ENCODE assay signal across 1 cellular context in genomic region chr7:51265066-51265907, GRCh38.
TF ChIP-seq lines count a peak whose summit lies in the region.

No MANE protein-coding gene starts in this region.

TF ChIP-seq in HepG2, 621 proteins besides CTCF, POLR2A, EP300 and RAD21 (continued from another document and continues in another):
- TF ChIP-seq ZNF784 (CRISPR knock-in tag; IDR thresholded peaks at IDR 0.05; ENCODE audit: borderline replicate concordance), result no peak
- no peak for TF ChIP-seq ZBTB26 (CRISPR knock-in tag; IDR thresholded peaks at IDR 0.05; ENCODE audit: borderline replicate concordance)
- no peak for TF ChIP-seq ZSCAN31 (CRISPR knock-in tag; IDR thresholded peaks at IDR 0.05; ENCODE audit: low read depth)
- peak; percentile 9; the same call in 1 of the 2 replicates for TF ChIP-seq FOXO1 (CRISPR knock-in tag; IDR thresholded peaks at IDR 0.05)
- TF ChIP-seq ATF4 (CRISPR knock-in tag; IDR thresholded peaks at IDR 0.05), result no peak
- TF ChIP-seq YY1 (IDR thresholded peaks at IDR 0.05; ENCODE audit: insufficient read depth, insufficient replicate concordance, low read depth, low read length), result no peak
- TF ChIP-seq GLMP (CRISPR knock-in tag; IDR thresholded peaks at IDR 0.05; ENCODE audit: borderline replicate concordance), result no peak
- TF ChIP-seq NRL (CRISPR knock-in tag; IDR thresholded peaks at IDR 0.05; ENCODE audit: borderline replicate concordance), result no peak
- TF ChIP-seq FOXP4 (CRISPR knock-in tag; IDR thresholded peaks at IDR 0.05), result no peak
- TF ChIP-seq MTA1 (CRISPR knock-in tag; IDR thresholded peaks at IDR 0.05; ENCODE audit: borderline replicate concordance), result peak; percentile 52; the same call in 1 of the 2 replicates
- no peak for TF ChIP-seq ZNF362 (CRISPR knock-in tag; IDR thresholded peaks at IDR 0.05; ENCODE audit: borderline replicate concordance)
- no peak for TF ChIP-seq ZBTB40 (IDR thresholded peaks at IDR 0.05)
- no peak for TF ChIP-seq ZBTB40 (CRISPR knock-in tag; IDR thresholded peaks at IDR 0.05)
- TF ChIP-seq DR1 (CRISPR knock-in tag; IDR thresholded peaks at IDR 0.05), result no peak
- peak; percentile 81 for TF ChIP-seq PHF21A (CRISPR knock-in tag; IDR thresholded peaks at IDR 0.05)
- TF ChIP-seq MYNN (CRISPR knock-in tag; IDR thresholded peaks at IDR 0.05; ENCODE audit: low read depth), result no peak
- 0 out of 2 replicates have a peak, but pooled peaks have one; percentile 48 for TF ChIP-seq TARDBP (CRISPR knock-in tag; IDR thresholded peaks at IDR 0.05)
- TF ChIP-seq HDAC2 (CRISPR knock-in tag; IDR thresholded peaks at IDR 0.05), result no peak; the same call in 1 of the 2 replicates
- TF ChIP-seq ELF3 (CRISPR knock-in tag; IDR thresholded peaks at IDR 0.05), result 0 out of 2 replicates have a peak, but pooled peaks have one; percentile 17
- no peak for TF ChIP-seq DDIT3 (CRISPR knock-in tag; IDR thresholded peaks at IDR 0.05)
- no peak for TF ChIP-seq ZNF724P (CRISPR knock-in tag; IDR thresholded peaks at IDR 0.05; ENCODE audit: borderline replicate concordance)
- TF ChIP-seq SIN3B (IDR thresholded peaks at IDR 0.05; ENCODE audit: low read length), result no peak
- no peak for TF ChIP-seq RORA (CRISPR knock-in tag; IDR thresholded peaks at IDR 0.05)
- TF ChIP-seq GMEB1 (CRISPR knock-in tag; IDR thresholded peaks at IDR 0.05; ENCODE audit: borderline replicate concordance), result no peak
- TF ChIP-seq FOXP1 (IDR thresholded peaks at IDR 0.05), result no peak
- no peak for TF ChIP-seq FOXP1 (CRISPR knock-in tag; IDR thresholded peaks at IDR 0.05)
- TF ChIP-seq CREB3 (CRISPR knock-in tag; IDR thresholded peaks at IDR 0.05), result no peak
- no peak for TF ChIP-seq ZBTB8A (CRISPR knock-in tag; IDR thresholded peaks at IDR 0.05; ENCODE audit: borderline replicate concordance, low read depth)
- no peak for TF ChIP-seq ZNF616 (CRISPR knock-in tag; IDR thresholded peaks at IDR 0.05; ENCODE audit: low read depth)
- TF ChIP-seq SP4 (CRISPR knock-in tag; IDR thresholded peaks at IDR 0.05), result no peak
- TF ChIP-seq ZNF891 (CRISPR knock-in tag; IDR thresholded peaks at IDR 0.05), result no peak
- no peak for TF ChIP-seq ZSCAN12 (CRISPR knock-in tag; IDR thresholded peaks at IDR 0.05)
- TF ChIP-seq POGZ (CRISPR knock-in tag; IDR thresholded peaks at IDR 0.05), result no peak
- TF ChIP-seq HOMEZ (CRISPR knock-in tag; IDR thresholded peaks at IDR 0.05; ENCODE audit: low read depth), result no peak
- no peak for TF ChIP-seq ZNF337 (CRISPR knock-in tag; IDR thresholded peaks at IDR 0.05; ENCODE audit: borderline replicate concordance, low read depth)
- TF ChIP-seq RARG (CRISPR knock-in tag; IDR thresholded peaks at IDR 0.05; ENCODE audit: low read depth), result no peak
- TF ChIP-seq GPBP1L1 (CRISPR knock-in tag; IDR thresholded peaks at IDR 0.05), result no peak
